1 cellular context compared by ENCODE assay signal in the genomic region with DNA sequence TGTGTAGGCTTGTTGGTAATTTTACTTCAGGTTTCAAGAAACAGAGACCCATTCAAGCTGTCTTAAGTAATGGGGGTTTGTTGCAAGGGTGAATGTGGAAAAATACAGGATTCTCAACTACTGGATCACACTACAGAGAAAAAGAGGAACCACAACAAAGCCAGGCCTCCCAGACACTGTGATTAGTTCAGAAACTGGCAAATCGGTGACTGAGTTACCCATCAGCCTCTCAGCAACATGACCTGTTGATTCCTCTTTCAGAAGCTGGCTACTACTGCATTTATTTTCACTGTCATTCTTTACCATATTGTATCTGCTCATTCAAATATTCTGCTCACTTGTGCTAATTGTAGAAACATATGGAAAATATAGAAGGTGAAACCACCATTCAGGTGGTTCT.
TF ChIP-seq lines count a peak whose summit lies in the region.

No MANE protein-coding gene starts in this region.

TF ChIP-seq in endothelial cell of umbilical vein, 7 proteins besides CTCF, POLR2A, EP300 and RAD21 (continued from another document):
- TF ChIP-seq, protein P1, sequence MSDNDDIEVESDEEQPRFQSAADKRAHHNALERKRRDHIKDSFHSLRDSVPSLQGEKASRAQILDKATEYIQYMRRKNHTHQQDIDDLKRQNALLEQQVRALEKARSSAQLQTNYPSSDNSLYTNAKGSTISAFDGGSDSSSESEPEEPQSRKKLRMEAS (IDR thresholded peaks at IDR 0.05; ENCODE audit: insufficient read depth, insufficient read length) = no peak
